ENCODE assay signal across 1 cellular context in the genomic region with DNA sequence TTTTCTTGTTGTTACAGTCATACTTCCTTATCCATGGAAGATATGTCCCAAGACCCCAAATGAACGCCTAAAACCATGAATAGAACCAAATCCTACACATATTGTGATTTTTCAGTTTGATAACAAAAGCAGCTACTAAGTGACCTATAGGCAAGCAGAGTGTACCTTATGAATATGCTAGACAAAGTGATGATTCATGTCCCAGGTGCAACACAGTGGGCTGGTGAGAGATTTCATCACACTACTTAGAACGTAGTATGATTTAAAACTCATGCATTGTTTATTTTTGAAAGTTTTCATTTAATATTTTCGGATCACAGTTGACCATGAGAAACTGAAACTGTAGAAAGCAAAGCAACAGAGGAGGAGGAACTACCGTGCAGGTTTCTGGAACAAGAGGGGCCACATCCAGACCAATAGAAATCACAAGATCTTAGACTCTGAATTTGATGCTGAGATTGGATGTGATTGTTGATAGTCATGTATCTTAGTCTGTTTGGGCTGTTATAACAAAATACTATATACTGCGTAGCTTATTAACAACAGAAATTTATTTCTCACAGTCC.
TF ChIP-seq lines count a peak whose summit lies in the region.

No MANE protein-coding gene starts in this region.

TF ChIP-seq in A549, 52 proteins besides CTCF, POLR2A, EP300 and RAD21 (continued from another document):
- TF ChIP-seq, protein P1, sequence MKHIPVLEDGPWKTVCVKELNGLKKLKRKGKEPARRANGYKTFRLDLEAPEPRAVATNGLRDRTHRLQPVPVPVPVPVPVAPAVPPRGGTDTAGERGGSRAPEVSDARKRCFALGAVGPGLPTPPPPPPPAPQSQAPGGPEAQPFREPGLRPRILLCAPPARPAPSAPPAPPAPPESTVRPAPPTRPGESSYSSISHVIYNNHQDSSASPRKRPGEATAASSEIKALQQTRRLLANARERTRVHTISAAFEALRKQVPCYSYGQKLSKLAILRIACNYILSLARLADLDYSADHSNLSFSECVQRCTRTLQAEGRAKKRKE (CRISPR knock-in tag; IDR thresholded peaks at IDR 0.05; ENCODE audit: low read depth): no peak
- TF ChIP-seq RFX5 (IDR thresholded peaks at IDR 0.05) (no peak), MAZ (IDR thresholded peaks at IDR 0.05; ENCODE audit: borderline replicate concordance, low read depth, low read length) (no peak), CEBPB (IDR thresholded peaks at IDR 0.05) (no peak), MYC (IDR thresholded peaks at IDR 0.05; ENCODE audit: borderline replicate concordance, low read length) (no peak), TP53 (CRISPR knock-in tag; IDR thresholded peaks at IDR 0.05) (no peak)
- TF ChIP-seq, protein P2, sequence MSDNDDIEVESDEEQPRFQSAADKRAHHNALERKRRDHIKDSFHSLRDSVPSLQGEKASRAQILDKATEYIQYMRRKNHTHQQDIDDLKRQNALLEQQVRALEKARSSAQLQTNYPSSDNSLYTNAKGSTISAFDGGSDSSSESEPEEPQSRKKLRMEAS (IDR thresholded peaks at IDR 0.05): no peak
- TF ChIP-seq, protein P3, sequence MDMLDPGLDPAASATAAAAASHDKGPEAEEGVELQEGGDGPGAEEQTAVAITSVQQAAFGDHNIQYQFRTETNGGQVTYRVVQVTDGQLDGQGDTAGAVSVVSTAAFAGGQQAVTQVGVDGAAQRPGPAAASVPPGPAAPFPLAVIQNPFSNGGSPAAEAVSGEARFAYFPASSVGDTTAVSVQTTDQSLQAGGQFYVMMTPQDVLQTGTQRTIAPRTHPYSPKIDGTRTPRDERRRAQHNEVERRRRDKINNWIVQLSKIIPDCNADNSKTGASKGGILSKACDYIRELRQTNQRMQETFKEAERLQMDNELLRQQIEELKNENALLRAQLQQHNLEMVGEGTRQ (IDR thresholded peaks at IDR 0.05): no peak
TF ChIP-seq in A549: peak in this region for 0.
